ENCODE assay signal across 8 cellular contexts in the genomic region with DNA sequence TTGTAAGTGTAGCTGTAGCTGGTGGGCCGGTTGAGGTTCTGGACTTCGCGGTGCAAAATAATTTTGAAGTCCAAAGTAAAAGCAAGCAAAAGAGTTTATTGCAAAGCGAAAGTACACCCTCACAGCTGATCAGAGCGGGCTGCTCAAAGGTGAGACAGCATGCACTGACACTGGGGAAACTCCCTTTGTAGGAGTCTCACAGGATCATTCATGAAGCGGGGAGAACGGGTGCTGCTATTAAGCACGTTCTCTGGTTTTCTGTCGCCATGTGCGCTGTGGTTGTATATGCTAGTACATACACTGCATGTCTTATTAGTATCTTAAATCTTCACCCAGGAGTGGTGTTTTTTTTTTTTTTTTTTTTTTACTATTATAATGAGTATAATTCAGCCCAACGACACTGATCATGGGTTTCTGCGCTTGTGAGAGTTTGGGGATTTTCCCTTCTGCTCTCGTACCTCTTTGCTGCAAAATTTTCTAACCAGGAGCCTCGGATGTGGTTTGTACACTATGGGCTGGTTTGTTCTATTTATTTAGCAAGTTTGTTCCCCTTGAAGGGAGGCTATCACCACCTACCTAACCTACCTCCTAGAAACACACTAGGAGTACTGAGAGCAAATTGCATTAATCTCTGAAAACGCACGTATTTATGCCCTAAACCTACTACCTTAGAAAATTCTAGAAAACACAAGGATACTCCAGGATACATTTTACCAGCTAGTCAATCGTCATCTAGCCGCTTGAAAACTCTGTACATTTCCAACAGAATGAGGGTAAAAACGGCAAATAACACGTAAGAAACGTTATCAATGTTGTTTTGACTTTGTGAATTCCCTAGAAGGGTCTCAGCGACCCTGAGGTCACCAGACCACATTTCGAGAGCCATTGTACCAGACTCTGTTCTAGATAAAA. TPM values are rescaled to one million over a fixed set of nuclear protein-coding genes. Genes with fewer than 3 reads are reported as not detected.
A peak's percentile ranks its signal among the peaks of the same experiment; 100 is the strongest.
DNase-seq lines count a peak whose midpoint lies in the region; ATAC-seq and TF ChIP-seq lines count a peak whose summit lies in the region.

No MANE protein-coding gene starts in this region.

- peak overlapping the region; percentile 97 for H3K4me3 Mint-ChIP-seq in T-helper 2 cell treated with Interferon-gamma antibody and Interleukin-4, amounts not matched to agents 5 μg/mL and 100 μg/mL, for 36 hours

- H3K36me3 ChIP-seq in right atrium auricular region = peaks cover 3% of the 10 kb centered on the region
- peaks cover 0 to 2% of the 10 kb centered on the region in 2 donors for H3K36me3 ChIP-seq in body of pancreas (replicated peaks in 1 of 2; ENCODE audit: insufficient read depth in 1 of 2, low read depth in 2 of 2)
- peaks cover 0 to 9% (median 1%) of the 10 kb centered on the region in 4 donors for H3K36me3 ChIP-seq in right lobe of liver

- H3K27ac Mint-ChIP-seq in T-helper 2 cell treated with Interferon-gamma antibody and Interleukin-4, amounts not matched to agents 5 μg/mL and 100 μg/mL, for 36 hours = peak overlapping the region; percentile 98

- peaks cover 11% of the 10 kb centered on the region for H3K36me3 Mint-ChIP-seq in T-helper 2 cell treated with Interferon-gamma antibody and Interleukin-4, amounts not matched to agents 5 μg/mL and 100 μg/mL, for 36 hours (ENCODE audit: low read depth)

- TF ChIP-seq POLR2A in body of pancreas (IDR thresholded peaks at IDR 0.05) (no peak), right lobe of liver (IDR thresholded peaks at IDR 0.05) (no peak)

- ATAC-seq in Right ventricle myocardium inferior = no peak
- peak; percentile 60 for ATAC-seq in HG03196 (IDR thresholded peaks at IDR 0.05; ENCODE audit: unreplicated experiment)
- no peak for ATAC-seq in body of pancreas
- peak; percentile 68 to 80 (median 74) for ATAC-seq in right lobe of liver

- H3K27me3 ChIP-seq in right atrium auricular region (no peaks in the 10 kb centered on the region), body of pancreas (no peaks in the 10 kb centered on the region), right lobe of liver (no peaks in the 10 kb centered on the region)

- DNase-seq in right atrium auricular region (ENCODE audit: low spot score) (no peak), Right ventricle myocardium inferior (ENCODE audit: missing footprints) (no peak), body of pancreas (peak in 2 of 4 donors; percentile 11 to 16), right lobe of liver (peak; percentile 52 to 75 (median 66)), ureter (ENCODE audit: low spot score) (no peak)
- DNase-seq in T-helper 2 cell treated with Interferon-gamma antibody and Interleukin-4, amounts not matched to agents 5 μg/mL and 100 μg/mL, for 36 hours (ENCODE audit: low spot score) = peak; percentile 88
- peak; percentile 50 for DNase-seq in stimulated activated CD8-positive, alpha-beta memory T cell treated with anti-CD3 and anti-CD28 coated beads, Interleukin-15, amount 100 ng/mL, for 1 hour (ENCODE audit: low read depth)

- H3K9me3 ChIP-seq in right atrium auricular region = no peaks in the 10 kb centered on the region
- no peaks in the 10 kb centered on the region for H3K9me3 ChIP-seq in body of pancreas
- no peaks in the 10 kb centered on the region for H3K9me3 ChIP-seq in right lobe of liver

- intact Hi-C loops in Right ventricle myocardium inferior (cut with DNase I) (loop anchor here (10.0 kb wide), 1 partner anchor 232 kb away; no protein-coding TSS in a partner anchor), body of pancreas (cut with DNase I) (no loop called here), right lobe of liver (cut with DNase I) (no loop called here)

- H3K4me1 ChIP-seq in right atrium auricular region (peaks cover 0 to 41% of the 10 kb centered on the region in 2 donors), body of pancreas (peaks cover 25% of the 10 kb centered on the region), right lobe of liver (peaks cover 0 to 15% (median 2%) of the 10 kb centered on the region in 4 donors)

- no peaks in the 10 kb centered on the region for H3K9me3 Mint-ChIP-seq in T-helper 2 cell treated with Interferon-gamma antibody and Interleukin-4, amounts not matched to agents 5 μg/mL and 100 μg/mL, for 36 hours

- H3K4me1 Mint-ChIP-seq in T-helper 2 cell treated with Interferon-gamma antibody and Interleukin-4, amounts not matched to agents 5 μg/mL and 100 μg/mL, for 36 hours (ENCODE audit: low read depth) = peaks cover 23% of the 10 kb centered on the region

- H3K4me3 ChIP-seq in right atrium auricular region (peak overlapping the region; percentile 86 to 98), body of pancreas (peak overlapping the region; percentile 87 to 100), right lobe of liver (peak overlapping the region; percentile 79 to 99 (median 84))

- WGBS in body of pancreas, 2 donors = 38 to 44% methylated on average over 23 of the region's 23 CpGs
- WGBS in right lobe of liver (ENCODE audit: insufficient coverage, low coverage, low lambda C conversion rate, missing lambda C conversion rate) = 16% methylated on average over 23 of the region's 23 CpGs

- TF ChIP-seq CTCF in right atrium auricular region (IDR thresholded peaks at IDR 0.05) = no peak
- TF ChIP-seq CTCF in body of pancreas (IDR thresholded peaks at IDR 0.05) = no peak
- no peak for TF ChIP-seq CTCF in right lobe of liver (IDR thresholded peaks at IDR 0.05)

- H3K27me3 Mint-ChIP-seq in T-helper 2 cell treated with Interferon-gamma antibody and Interleukin-4, amounts not matched to agents 5 μg/mL and 100 μg/mL, for 36 hours (ENCODE audit: low read depth) = no peaks in the 10 kb centered on the region

- H3K27ac ChIP-seq in right atrium auricular region = peak overlapping the region; percentile 91 to 95
- peak overlapping the region; percentile 80 to 92 (median 80) for H3K27ac ChIP-seq in body of pancreas
- H3K27ac ChIP-seq in right lobe of liver = peak overlapping the region; percentile 85 to 93 (median 90)

RNA-seq across cellular contexts. Expression of a gene that starts 1.3 kb away (rescaled TPM):
- total RNA-seq in right atrium auricular region (10 to 100 TPM in 1 of 2 donors, 1 to 10 TPM in 1; 7.0 to 11.7 TPM), Right ventricle myocardium inferior (6.4 TPM), body of pancreas (1 to 10 TPM; 3.4 to 3.6 TPM), right lobe of liver (1 to 10 TPM; 4.2 to 5.4 (median 5.0) TPM), ureter (12.4 TPM)

Comparison
In these comparisons a context has a peak if more than half of its experiments do, and no peak if none do; other contexts are left out.
1. DNase-seq: peak in T-helper 2 cell treated with Interferon-gamma antibody and Interleukin-4, amounts not matched to agents 5 μg/mL and 100 μg/mL, for 36 hours (single experiment), right lobe of liver (3 of 3) and stimulated activated CD8-positive, alpha-beta memory T cell treated with anti-CD3 and anti-CD28 coated beads, Interleukin-15, amount 100 ng/mL, for 1 hour (single experiment); none in right atrium auricular region (single experiment), Right ventricle myocardium inferior (single experiment) and ureter (single experiment).
2. ATAC-seq: peak in HG03196 (single experiment) and right lobe of liver (4 of 4); none in Right ventricle myocardium inferior (single experiment) and body of pancreas (single experiment).
3. Peak in every context shown above with its lines, with median percentiles within 50 percentile points of each other: H3K27ac ChIP-seq and H3K4me3 ChIP-seq.